In genomic region chr13:90824027-90824426, GRCh38 we compare ENCODE assay signal across 27 cellular contexts.
"Had no signal": no experiment of that assay in that cellular context is flagged by ENCODE, and none has a peak within 500 bp of the region (broad histone marks: within the 10 kb centered on the region; RNA-seq: fewer than 3 reads in every experiment).

No MANE protein-coding gene starts in this region.

- H3K4me3 ChIP-seq: ascending aorta, cardiac muscle cell, SJCRH30, SK-N-MC had no signal

- H3K4me1 ChIP-seq: ascending aorta, SJCRH30 had no signal

- ATAC-seq: activated CD8-positive, alpha-beta T cell treated with anti-CD3 and anti-CD28 coated beads for 36 hours; Panc1 had no signal

- H3K27me3 ChIP-seq: ascending aorta, cardiac muscle cell, SJCRH30 had no signal

- H3K27ac ChIP-seq: ascending aorta, cardiac muscle cell, SJCRH30, SK-N-MC, WERI-Rb-1 had no signal

- H3K9me3 ChIP-seq: ascending aorta, SJCRH30 had no signal

- DNase-seq: activated CD4-positive, alpha-beta T cell treated with anti-CD3 and anti-CD28 coated beads for 1 hour; activated CD4-positive, alpha-beta T cell treated with anti-CD3 and anti-CD28 coated beads for 48 hours; activated CD4-positive, alpha-beta T cell treated with anti-CD3 and anti-CD28 coated beads, Interleukin-2, amount 50 U/mL, for 4 hours; activated CD4-positive, CD25-positive, alpha-beta regulatory T cell; activated CD8-positive, alpha-beta T cell treated with anti-CD3 and anti-CD28 coated beads for 36 hours; activated gamma-delta T cell; activated naive CD4-positive, alpha-beta T cell treated with Interleukin-2 at 50 U/mL for 16 hours; activated naive CD8-positive, alpha-beta T cell treated with anti-CD3 and anti-CD28 coated beads, Interleukin-2, amount 10 ng/mL, durations not matched to agents 7 days and 5 days; activated T-cell treated with anti-CD3 and anti-CD28 coated beads, Interleukin-2, amount 50 U/mL, for 1 hour; amygdala; MM.1S; MV-4-11; NCI-H1092 treated with DMSO at 0.1 percent for 48 hours; NCI-H1417 treated with DMSO at 0.1 percent for 48 hours; NCI-H1694; NCI-H1930; NCI-H2081 treated with DMSO at 0.1 percent for 48 hours; NCI-H345; NCI-H524 treated with DMSO at 0.1 percent for 48 hours; SHP77; SJCRH30; T1000; WERI-Rb-1 had no signal

- H3K36me3 ChIP-seq: ascending aorta, cardiac muscle cell, SJCRH30, WERI-Rb-1 had no signal
